27 cellular contexts compared by ENCODE assay signal in genomic region chr4:39961311-39961877, GRCh38. TPM values are rescaled to one million over a fixed set of nuclear protein-coding genes. Genes with fewer than 3 reads are reported as not detected.
A peak's percentile ranks its signal among the peaks of the same experiment; 100 is the strongest.
DNase-seq lines count a peak whose midpoint lies in the region; ATAC-seq and TF ChIP-seq lines count a peak whose summit lies in the region.
"Had no signal": no experiment of that assay in that cellular context is flagged by ENCODE, and none has a peak within 500 bp of the region (broad histone marks: within the 10 kb centered on the region; RNA-seq: fewer than 3 reads in every experiment).

No MANE protein-coding gene starts in this region.

- 90% methylated on average over 10 of the region's 12 CpGs for WGBS in right lobe of liver (ENCODE audit: insufficient coverage, low coverage, low lambda C conversion rate, missing lambda C conversion rate)
- 93 to 97% methylated on average over 12 of the region's 12 CpGs for WGBS in upper lobe of left lung, 2 donors

- ATAC-seq in T-helper 17 cell (no peak), right lobe of liver (peak; percentile 54 to 77 (median 64)), upper lobe of left lung (ENCODE audit: low FRiP score in 2 of 2) (no peak)
- ATAC-seq: PC-3 had no signal

- H3K36me3 ChIP-seq in right lobe of liver (no peaks in the 10 kb centered on the region), upper lobe of left lung (no peaks in the 10 kb centered on the region), H7 (replicated peaks; ENCODE audit: control insufficient read depth, insufficient read depth, low read length) (no peaks in the 10 kb centered on the region)

- H3K27me3 ChIP-seq in right lobe of liver (no peaks in the 10 kb centered on the region), upper lobe of left lung (no peaks in the 10 kb centered on the region), H7 (ENCODE audit: control insufficient read depth, insufficient read depth, low read length) (no peaks in the 10 kb centered on the region)

- H3K4me1 Mint-ChIP-seq in T-helper 17 cell (peaks cover 33% of the 10 kb centered on the region), nephron progenitor cell (peaks cover 7% of the 10 kb centered on the region)

- TF ChIP-seq POLR2A in right lobe of liver (IDR thresholded peaks at IDR 0.05) (no peak), upper lobe of left lung (IDR thresholded peaks at IDR 0.05) (no peak)

- peaks cover 2% of the 10 kb centered on the region for H3K36me3 Mint-ChIP-seq in T-helper 17 cell (ENCODE audit: low read depth)
- peaks cover 80% of the 10 kb centered on the region for H3K36me3 Mint-ChIP-seq in nephron progenitor cell (ENCODE audit: low read depth)

- intact Hi-C loops in right lobe of liver (cut with DNase I), result no loop called here

- peak; percentile 24 for DNase-seq in activated effector memory CD4-positive, alpha-beta T cell treated with anti-CD3 and anti-CD28 coated beads, Interleukin-2, amount 50 U/mL, for 16 hours
- DNase-seq in activated effector memory CD4-positive, alpha-beta T cell treated with Interleukin-2 at 50 U/mL for 16 hours, result no peak
- no peak for DNase-seq in T-helper 17 cell
- DNase-seq in right lobe of liver, result peak in 1 of 3 donors; percentile 52
- DNase-seq in upper lobe of left lung, result no peak
- no peak for DNase-seq in GM19238 (ENCODE audit: insufficient read length, low spot score)
- no peak for DNase-seq in nephron progenitor cell
- DNase-seq in H7, result no peak
- DNase-seq: 8988T, AML-193, DMS53, EL, H9, HFFc6, IMR-90, Karpas-422, NCI-H1417, NCI-H1694 treated with DMSO at 0.1 percent for 48 hours, NCI-H2081 treated with DMSO at 0.1 percent for 48 hours, NCI-H2171 treated with DMSO at 0.1 percent for 48 hours, NCI-H524 treated with DMSO at 0.1 percent for 48 hours, NCI-H82, PC-3, RPMI8226, SHP77 treated with DMSO at 0.1 percent for 48 hours had no signal

- H3K27ac Mint-ChIP-seq in T-helper 17 cell, result peak overlapping the region; percentile 43
- no peak overlapping the region for H3K27ac Mint-ChIP-seq in nephron progenitor cell
- H3K27ac Mint-ChIP-seq: H9, HFFc6 had no signal

- H3K4me3 ChIP-seq in right lobe of liver (no peak overlapping the region), upper lobe of left lung (no peak overlapping the region), H7 (ENCODE audit: insufficient read depth, low read depth, low read length) (no peak overlapping the region)
- H3K4me3 ChIP-seq: SK-N-MC had no signal

- H3K4me1 ChIP-seq in right lobe of liver (peaks cover 0 to 17% (median 3%) of the 10 kb centered on the region in 4 donors), upper lobe of left lung (peaks cover 4 to 22% (median 10%) of the 10 kb centered on the region in 4 donors)

- no peak overlapping the region for H3K27ac ChIP-seq in right lobe of liver
- H3K27ac ChIP-seq in upper lobe of left lung, result no peak overlapping the region
- H3K27ac ChIP-seq: HL-60, SK-N-MC had no signal

- H3K27me3 Mint-ChIP-seq in T-helper 17 cell, result no peaks in the 10 kb centered on the region
- no peaks in the 10 kb centered on the region for H3K27me3 Mint-ChIP-seq in nephron progenitor cell (ENCODE audit: low read depth, poor library complexity)

- H3K4me3 Mint-ChIP-seq in T-helper 17 cell, result no peak overlapping the region
- H3K4me3 Mint-ChIP-seq in nephron progenitor cell, result no peak overlapping the region
- H3K4me3 Mint-ChIP-seq: H9, HFFc6 had no signal

- H3K9me3 ChIP-seq in T-helper 17 cell (ENCODE audit: control insufficient read depth, low read length, poor library complexity, severe bottlenecking) (no peaks in the 10 kb centered on the region), right lobe of liver (no peaks in the 10 kb centered on the region), upper lobe of left lung (no peaks in the 10 kb centered on the region)

- TF ChIP-seq EP300 in upper lobe of left lung (IDR thresholded peaks at IDR 0.05), result no peak

- TF ChIP-seq CTCF in right lobe of liver (IDR thresholded peaks at IDR 0.05) (no peak), upper lobe of left lung (IDR thresholded peaks at IDR 0.05) (no peak), nephron progenitor cell (IDR thresholded peaks at IDR 0.05) (no peak)

- H3K9me3 Mint-ChIP-seq in nephron progenitor cell, result peaks cover 29% of the 10 kb centered on the region
- H3K9me3 Mint-ChIP-seq: H9, HFFc6 had no signal

RNA-seq across cellular contexts. Expression of gene PDS5A, which starts 16.3 kb away (rescaled TPM):
- 100 to 1,000 TPM; 102 to 109 TPM for total RNA-seq in T-helper 17 cell
- 10 to 100 TPM; 28.0 to 45.7 (median 33.2) TPM for total RNA-seq in right lobe of liver
- total RNA-seq in upper lobe of left lung, result 100 to 1,000 TPM in 1 of 6 donors, 10 to 100 TPM in 5; 40.3 to 112 (median 69.6) TPM
- 37.1 and 48.6 TPM in 2 replicates for total RNA-seq in H7 (2014; rRNA removed; shearing (Covaris generic))

Comparison
In these comparisons a context has a peak if more than half of its experiments do, and no peak if none do; other contexts are left out.
1. ATAC-seq: peak in right lobe of liver (4 of 4); none in T-helper 17 cell (single experiment) and upper lobe of left lung (0 of 2).